Comparison of ENCODE assay signal across 19 cellular contexts in the genomic region with DNA sequence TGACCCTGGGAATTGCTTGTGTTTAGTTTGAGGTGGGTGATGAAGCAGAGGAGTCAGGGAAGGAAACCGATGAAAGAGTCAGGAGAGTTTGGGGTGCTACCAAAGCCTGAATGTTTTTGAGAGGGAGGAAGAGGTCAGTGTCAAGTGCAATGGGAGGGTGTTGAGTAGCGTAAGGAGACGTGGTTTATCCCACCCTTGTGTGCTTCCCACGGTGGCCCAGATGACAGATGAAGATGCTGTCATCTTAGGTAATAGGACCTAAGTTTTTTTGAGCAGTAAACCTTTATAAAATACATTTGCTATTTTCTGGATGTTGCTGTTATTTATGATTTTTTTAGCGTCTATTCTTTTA. TPM values are rescaled to one million over a fixed set of nuclear protein-coding genes. Genes with fewer than 3 reads are reported as not detected.
DNase-seq lines count a peak whose midpoint lies in the region; TF ChIP-seq lines count a peak whose summit lies in the region.
"Had no signal": no experiment of that assay in that cellular context is flagged by ENCODE, and none has a peak within 500 bp of the region (broad histone marks: within the 10 kb centered on the region; RNA-seq: fewer than 3 reads in every experiment).

No MANE protein-coding gene starts in this region.

- no CpG with 5 or more reads among the region's 5 CpGs for WGBS in trophoblast cell (ENCODE audit: extremely low coverage, insufficient coverage, insufficient read length)

- no peaks in the 10 kb centered on the region for H3K79me2 ChIP-seq in trophoblast cell (ENCODE audit: control insufficient read depth, insufficient read depth, low read length, poor library complexity)

- H3K9ac ChIP-seq in trophoblast cell (ENCODE audit: low read length): no peak overlapping the region

- H3K79me1 ChIP-seq in trophoblast cell (ENCODE audit: low read length): no peaks in the 10 kb centered on the region

- CTCF ChIA-PET in HEK293 (lab: Yijun Ruan, JAX): interaction anchor here (0.6 to 1.7 kb wide), 5 partner anchors 19 to 473 kb away, joined by 3 to 5 read pairs (median 4); a partner anchor contains a TSS

- no peak overlapping the region for H2AFZ ChIP-seq in trophoblast cell (ENCODE audit: insufficient read depth, low read length, poor library complexity)
- H2AFZ ChIP-seq: PC-9 had no signal

- H3K9me3 ChIP-seq in HEK293 (ENCODE audit: control insufficient read depth, insufficient read depth, low read depth, low read length) (no peaks in the 10 kb centered on the region), trophoblast cell (ENCODE audit: insufficient read depth, low read depth, low read length) (no peaks in the 10 kb centered on the region), left ventricle myocardium inferior (replicated peaks) (no peaks in the 10 kb centered on the region)
- H3K9me3 ChIP-seq: SJCRH30 had no signal

- H3K14ac ChIP-seq in trophoblast cell (ENCODE audit: low read length): no peak overlapping the region

- H3K27ac Mint-ChIP-seq in T-helper 2 cell treated with Interferon-gamma antibody and Interleukin-4, amounts not matched to agents 5 μg/mL and 100 μg/mL, for 36 hours: peak overlapping the region; percentile 10
- peak overlapping the region; percentile 95 for H3K27ac Mint-ChIP-seq in dendritic cell treated with granulocyte-macrophage colony-stimulating factor and Interleukin-4, amounts not matched to agents 40 ng/mL and 50 ng/mL, for 4 days
- H3K27ac Mint-ChIP-seq: HFFc6 had no signal

- H2BK12ac ChIP-seq in trophoblast cell (ENCODE audit: low read length): no peak overlapping the region

- H3K18ac ChIP-seq in trophoblast cell (ENCODE audit: low read length): no peak overlapping the region

- no peak overlapping the region for H3K23ac ChIP-seq in trophoblast cell (ENCODE audit: low read length)

- H3K27ac ChIP-seq in HEK293 (ENCODE audit: extremely low read depth, low read depth, low read length) (no peak overlapping the region), trophoblast cell (ENCODE audit: low read depth, low read length) (no peak overlapping the region), left ventricle myocardium inferior (replicated peaks) (no peak overlapping the region)
- H3K27ac ChIP-seq: PC-9, SJCRH30 had no signal

- POLR2A ChIA-PET in HEK293 (lab: Yijun Ruan, JAX): no interaction called here

- H3K27me3 ChIP-seq in trophoblast cell (ENCODE audit: insufficient read depth, low read length): no peaks in the 10 kb centered on the region
- no peaks in the 10 kb centered on the region for H3K27me3 ChIP-seq in left ventricle myocardium inferior (ENCODE audit: low read depth)
- H3K27me3 ChIP-seq: SJCRH30 had no signal

- intact Hi-C loops in dendritic cell treated with granulocyte-macrophage colony-stimulating factor and Interleukin-4, amounts not matched to agents 40 ng/mL and 50 ng/mL, for 4 days (cut with micrococcal nuclease): no loop called here
- intact Hi-C loops in left ventricle myocardium inferior (cut with micrococcal nuclease): no loop called here

- peaks cover 25% of the 10 kb centered on the region for H3K4me1 Mint-ChIP-seq in T-helper 2 cell treated with Interferon-gamma antibody and Interleukin-4, amounts not matched to agents 5 μg/mL and 100 μg/mL, for 36 hours (ENCODE audit: low read depth)
- H3K4me1 Mint-ChIP-seq in dendritic cell treated with granulocyte-macrophage colony-stimulating factor and Interleukin-4, amounts not matched to agents 40 ng/mL and 50 ng/mL, for 4 days (ENCODE audit: low read depth): peaks cover 84% of the 10 kb centered on the region

- H4K8ac ChIP-seq in trophoblast cell (ENCODE audit: low read depth, low read length): no peak overlapping the region

- peaks cover 17% of the 10 kb centered on the region for H3K4me1 ChIP-seq in HEK293 (ENCODE audit: control insufficient read depth, insufficient read depth, low read length)
- H3K4me1 ChIP-seq in trophoblast cell (ENCODE audit: control insufficient read depth in 1 of 2, insufficient read depth in 2 of 2, low read length in 2 of 2): no peaks in the 10 kb centered on the region
- peaks cover 100% of the 10 kb centered on the region for H3K4me1 ChIP-seq in left ventricle myocardium inferior
- H3K4me1 ChIP-seq: SJCRH30 had no signal

- H4K91ac ChIP-seq in trophoblast cell (ENCODE audit: low read depth, low read length): no peak overlapping the region

- no peak overlapping the region for H3K4me3 ChIP-seq in HEK293 (ENCODE audit: low read depth, low read length)
- no peak overlapping the region for H3K4me3 ChIP-seq in trophoblast cell (ENCODE audit: low read depth, low read length)
- H3K4me3 ChIP-seq in left ventricle myocardium inferior: no peak overlapping the region
- H3K4me3 ChIP-seq: PC-9, SJCRH30 had no signal

- H3K36me3 ChIP-seq in HEK293 (ENCODE audit: control insufficient read depth in 2 of 2, insufficient read depth in 1 of 2, low read length in 2 of 2): peaks cover 0 to 4% of the 10 kb centered on the region in 2 experiments; a peak in 2 of 3 replicates
- H3K36me3 ChIP-seq in trophoblast cell (ENCODE audit: control insufficient read depth in 1 of 2, insufficient read depth in 2 of 2, low read length in 2 of 2): no peaks in the 10 kb centered on the region
- no peaks in the 10 kb centered on the region for H3K36me3 ChIP-seq in left ventricle myocardium inferior

- TF ChIP-seq CTCF in HEK293 (tag by site-specific recombination; IDR thresholded peaks at IDR 0.05) (no peak), left ventricle myocardium inferior (IDR thresholded peaks at IDR 0.05; ENCODE audit: borderline replicate concordance) (no peak)

- H4K12ac ChIP-seq in trophoblast cell (ENCODE audit: low read depth, low read length): no peak overlapping the region

- H3K4me2 ChIP-seq in trophoblast cell (ENCODE audit: low read length): no peak overlapping the region
- H3K4me2 ChIP-seq: PC-9 had no signal

- no peak overlapping the region for H2BK120ac ChIP-seq in trophoblast cell (ENCODE audit: insufficient read depth, low read length, poor library complexity)

- no peaks in the 10 kb centered on the region for H3K27me3 Mint-ChIP-seq in T-helper 2 cell treated with Interferon-gamma antibody and Interleukin-4, amounts not matched to agents 5 μg/mL and 100 μg/mL, for 36 hours (ENCODE audit: low read depth)
- H3K27me3 Mint-ChIP-seq in dendritic cell treated with granulocyte-macrophage colony-stimulating factor and Interleukin-4, amounts not matched to agents 40 ng/mL and 50 ng/mL, for 4 days: no peaks in the 10 kb centered on the region
- H3K27me3 Mint-ChIP-seq: IgD-negative memory B cell had no signal

- H3K4ac ChIP-seq in trophoblast cell (ENCODE audit: low read depth, low read length): peak overlapping the region; percentile 47

- no peaks in the 10 kb centered on the region for H3K9me3 Mint-ChIP-seq in T-helper 2 cell treated with Interferon-gamma antibody and Interleukin-4, amounts not matched to agents 5 μg/mL and 100 μg/mL, for 36 hours
- no peaks in the 10 kb centered on the region for H3K9me3 Mint-ChIP-seq in dendritic cell treated with granulocyte-macrophage colony-stimulating factor and Interleukin-4, amounts not matched to agents 40 ng/mL and 50 ng/mL, for 4 days
- H3K9me3 Mint-ChIP-seq: HFFc6, IgD-negative memory B cell had no signal

- H2BK5ac ChIP-seq in trophoblast cell (ENCODE audit: low read depth, low read length, poor library complexity): no peak overlapping the region

- no peak overlapping the region for H2AK5ac ChIP-seq in trophoblast cell (ENCODE audit: low read length)

- H3K36me3 Mint-ChIP-seq in T-helper 2 cell treated with Interferon-gamma antibody and Interleukin-4, amounts not matched to agents 5 μg/mL and 100 μg/mL, for 36 hours (ENCODE audit: low read depth): peaks cover 3% of the 10 kb centered on the region
- H3K36me3 Mint-ChIP-seq in dendritic cell treated with granulocyte-macrophage colony-stimulating factor and Interleukin-4, amounts not matched to agents 40 ng/mL and 50 ng/mL, for 4 days (ENCODE audit: low read depth): peaks cover 27% of the 10 kb centered on the region

- no peak for DNase-seq in T-helper 2 cell treated with Interferon-gamma antibody and Interleukin-4, amounts not matched to agents 5 μg/mL and 100 μg/mL, for 36 hours (ENCODE audit: low spot score)
- DNase-seq in T-helper 2 cell (no peak), trophoblast cell (no peak), left ventricle myocardium inferior (no peak), DMS53 (lab: John Stamatoyannopoulos, UW) (no peak), NCI-H146 (lab: John Stamatoyannopoulos, UW) (no peak)
- DNase-seq: 8988T, DND-41, GDM1, HFFc6, NCI-H1436, NCI-H2029 treated with DMSO at 0.1 percent for 48 hours, NCI-H510A treated with DMSO at 0.1 percent for 48 hours, NCI-H82, PC-9, SJCRH30 had no signal

- H3K4me3 Mint-ChIP-seq in T-helper 2 cell treated with Interferon-gamma antibody and Interleukin-4, amounts not matched to agents 5 μg/mL and 100 μg/mL, for 36 hours: no peak overlapping the region
- no peak overlapping the region for H3K4me3 Mint-ChIP-seq in dendritic cell treated with granulocyte-macrophage colony-stimulating factor and Interleukin-4, amounts not matched to agents 40 ng/mL and 50 ng/mL, for 4 days
- H3K4me3 Mint-ChIP-seq: HFFc6 had no signal

TF ChIP-seq in HEK293, 187 proteins besides CTCF, POLR2A, EP300 and RAD21 (continues in another document):
- no peak for TF ChIP-seq SP7 (tag by site-specific recombination; IDR thresholded peaks at IDR 0.05)
- no peak for TF ChIP-seq SP3 (tag by site-specific recombination; IDR thresholded peaks at IDR 0.05)
- no peak for TF ChIP-seq ZNF521 (tag by site-specific recombination; IDR thresholded peaks at IDR 0.05)
- no peak for TF ChIP-seq BCL11B (tag by site-specific recombination; IDR thresholded peaks at IDR 0.05; ENCODE audit: low read depth)
- no peak for TF ChIP-seq ZNF426 (tag by site-specific recombination; IDR thresholded peaks at IDR 0.05)
- TF ChIP-seq ZFHX2 (tag by site-specific recombination; conservative IDR thresholded peaks at IDR 0.05): peak; percentile 52
- no peak for TF ChIP-seq KLF8 (tag by site-specific recombination; IDR thresholded peaks at IDR 0.05)
- TF ChIP-seq, protein P1, sequence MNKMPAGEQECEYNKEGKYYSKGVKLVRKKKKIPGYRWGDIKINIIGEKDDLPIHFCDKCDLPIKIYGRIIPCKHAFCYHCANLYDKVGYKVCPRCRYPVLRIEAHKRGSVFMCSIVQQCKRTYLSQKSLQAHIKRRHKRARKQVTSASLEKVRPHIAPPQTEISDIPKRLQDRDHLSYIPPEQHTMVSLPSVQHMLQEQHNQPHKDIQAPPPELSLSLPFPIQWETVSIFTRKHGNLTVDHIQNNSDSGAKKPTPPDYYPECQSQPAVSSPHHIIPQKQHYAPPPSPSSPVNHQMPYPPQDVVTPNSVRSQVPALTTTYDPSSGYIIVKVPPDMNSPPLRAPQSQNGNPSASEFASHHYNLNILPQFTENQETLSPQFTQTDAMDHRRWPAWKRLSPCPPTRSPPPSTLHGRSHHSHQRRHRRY (tag by site-specific recombination; IDR thresholded peaks at IDR 0.05): no peak
- TF ChIP-seq ZSCAN30 (tag by site-specific recombination; IDR thresholded peaks at IDR 0.05): no peak
- TF ChIP-seq EGR2 (tag by site-specific recombination; IDR thresholded peaks at IDR 0.05; ENCODE audit: low read depth): peak; percentile 66

RNA-seq across cellular contexts. Expression of a gene that starts 19.5 kb away (rescaled TPM):
- polyA plus RNA-seq in trophoblast cell (2013): 25.0 and 25.8 TPM in 2 replicates
- total RNA-seq in left ventricle myocardium inferior: 79.0 TPM

RNA-seq across cellular contexts. Expression of a gene that starts 26.5 kb away (rescaled TPM):
- 125 and 128 TPM in 2 replicates for polyA plus RNA-seq in trophoblast cell (2013)
- 28.0 TPM for total RNA-seq in left ventricle myocardium inferior

RNA-seq across cellular contexts. Expression of a gene that starts 33.4 kb away (rescaled TPM):
- 109 and 115 TPM in 2 replicates for polyA plus RNA-seq in trophoblast cell (2013)
- 83.0 TPM for total RNA-seq in left ventricle myocardium inferior
